In the genomic region with DNA sequence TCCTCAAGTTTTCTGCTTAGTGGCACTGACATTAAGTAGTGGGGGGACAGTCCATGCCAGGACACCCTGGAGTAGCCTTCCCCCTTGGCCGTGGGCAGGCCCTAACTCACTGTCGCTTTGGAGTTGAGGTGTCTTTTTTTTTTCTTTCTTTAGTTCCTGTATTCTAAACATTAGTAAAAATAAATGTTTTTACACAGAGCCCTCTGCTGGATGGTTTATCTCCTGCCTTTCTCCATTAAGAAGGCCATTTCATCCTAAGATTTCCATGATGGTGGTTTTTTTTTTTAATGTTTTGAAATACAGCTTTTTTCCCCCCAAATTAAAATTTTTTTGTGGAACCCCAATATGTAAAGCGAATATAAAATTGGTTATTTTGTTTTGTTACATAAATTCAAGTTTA, we compare ENCODE assay signal across 2 cellular contexts.
TF ChIP-seq lines count a peak whose summit lies in the region.

No MANE protein-coding gene starts in this region.

TF ChIP-seq in liver, 16 proteins besides CTCF, POLR2A, EP300 and RAD21:
- no peak for TF ChIP-seq HNF4G (IDR thresholded peaks at IDR 0.05)
- no peak for TF ChIP-seq GABPA (IDR thresholded peaks at IDR 0.05 in 1 of 2, conservative IDR thresholded peaks at IDR 0.05 in 1 of 2)
- TF ChIP-seq, protein P1, sequence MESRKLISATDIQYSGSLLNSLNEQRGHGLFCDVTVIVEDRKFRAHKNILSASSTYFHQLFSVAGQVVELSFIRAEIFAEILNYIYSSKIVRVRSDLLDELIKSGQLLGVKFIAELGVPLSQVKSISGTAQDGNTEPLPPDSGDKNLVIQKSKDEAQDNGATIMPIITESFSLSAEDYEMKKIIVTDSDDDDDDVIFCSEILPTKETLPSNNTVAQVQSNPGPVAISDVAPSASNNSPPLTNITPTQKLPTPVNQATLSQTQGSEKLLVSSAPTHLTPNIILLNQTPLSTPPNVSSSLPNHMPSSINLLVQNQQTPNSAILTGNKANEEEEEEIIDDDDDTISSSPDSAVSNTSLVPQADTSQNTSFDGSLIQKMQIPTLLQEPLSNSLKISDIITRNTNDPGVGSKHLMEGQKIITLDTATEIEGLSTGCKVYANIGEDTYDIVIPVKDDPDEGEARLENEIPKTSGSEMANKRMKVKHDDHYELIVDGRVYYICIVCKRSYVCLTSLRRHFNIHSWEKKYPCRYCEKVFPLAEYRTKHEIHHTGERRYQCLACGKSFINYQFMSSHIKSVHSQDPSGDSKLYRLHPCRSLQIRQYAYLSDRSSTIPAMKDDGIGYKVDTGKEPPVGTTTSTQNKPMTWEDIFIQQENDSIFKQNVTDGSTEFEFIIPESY (IDR thresholded peaks at IDR 0.05) = no peak

TF ChIP-seq in HepG2, 621 proteins besides CTCF, POLR2A, EP300 and RAD21:
- TF ChIP-seq SYNCRIP (IDR thresholded peaks at IDR 0.05; ENCODE audit: insufficient read depth, low read depth, low read length) (no peak), ZNF225 (CRISPR knock-in tag; IDR thresholded peaks at IDR 0.05) (no peak), HDAC1 (CRISPR knock-in tag; IDR thresholded peaks at IDR 0.05) (no peak), SPEN (CRISPR knock-in tag; IDR thresholded peaks at IDR 0.05; ENCODE audit: low read depth) (no peak), ZNF891 (CRISPR knock-in tag; IDR thresholded peaks at IDR 0.05) (no peak), ZNF747 (CRISPR knock-in tag; IDR thresholded peaks at IDR 0.05; ENCODE audit: borderline replicate concordance) (no peak), HCFC1 (IDR thresholded peaks at IDR 0.05; ENCODE audit: low read depth, low read length) (no peak), SOX6 (IDR thresholded peaks at IDR 0.05) (no peak), SOX6 (CRISPR knock-in tag; IDR thresholded peaks at IDR 0.05) (no peak), FOXC1 (CRISPR knock-in tag; IDR thresholded peaks at IDR 0.05; ENCODE audit: borderline replicate concordance) (no peak), GATAD1 (CRISPR knock-in tag; IDR thresholded peaks at IDR 0.05) (no peak), HOXA3 (CRISPR knock-in tag; IDR thresholded peaks at IDR 0.05) (no peak), NBN (conservative IDR thresholded peaks at IDR 0.05) (no peak)
- TF ChIP-seq, protein P2, sequence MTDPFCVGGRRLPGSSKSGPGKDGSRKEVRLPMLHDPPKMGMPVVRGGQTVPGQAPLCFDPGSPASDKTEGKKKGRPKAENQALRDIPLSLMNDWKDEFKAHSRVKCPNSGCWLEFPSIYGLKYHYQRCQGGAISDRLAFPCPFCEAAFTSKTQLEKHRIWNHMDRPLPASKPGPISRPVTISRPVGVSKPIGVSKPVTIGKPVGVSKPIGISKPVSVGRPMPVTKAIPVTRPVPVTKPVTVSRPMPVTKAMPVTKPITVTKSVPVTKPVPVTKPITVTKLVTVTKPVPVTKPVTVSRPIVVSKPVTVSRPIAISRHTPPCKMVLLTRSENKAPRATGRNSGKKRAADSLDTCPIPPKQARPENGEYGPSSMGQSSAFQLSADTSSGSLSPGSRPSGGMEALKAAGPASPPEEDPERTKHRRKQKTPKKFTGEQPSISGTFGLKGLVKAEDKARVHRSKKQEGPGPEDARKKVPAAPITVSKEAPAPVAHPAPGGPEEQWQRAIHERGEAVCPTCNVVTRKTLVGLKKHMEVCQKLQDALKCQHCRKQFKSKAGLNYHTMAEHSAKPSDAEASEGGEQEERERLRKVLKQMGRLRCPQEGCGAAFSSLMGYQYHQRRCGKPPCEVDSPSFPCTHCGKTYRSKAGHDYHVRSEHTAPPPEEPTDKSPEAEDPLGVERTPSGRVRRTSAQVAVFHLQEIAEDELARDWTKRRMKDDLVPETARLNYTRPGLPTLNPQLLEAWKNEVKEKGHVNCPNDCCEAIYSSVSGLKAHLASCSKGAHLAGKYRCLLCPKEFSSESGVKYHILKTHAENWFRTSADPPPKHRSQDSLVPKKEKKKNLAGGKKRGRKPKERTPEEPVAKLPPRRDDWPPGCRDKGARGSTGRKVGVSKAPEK (CRISPR knock-in tag; IDR thresholded peaks at IDR 0.05; ENCODE audit: borderline replicate concordance) = no peak
- TF ChIP-seq, protein P3, sequence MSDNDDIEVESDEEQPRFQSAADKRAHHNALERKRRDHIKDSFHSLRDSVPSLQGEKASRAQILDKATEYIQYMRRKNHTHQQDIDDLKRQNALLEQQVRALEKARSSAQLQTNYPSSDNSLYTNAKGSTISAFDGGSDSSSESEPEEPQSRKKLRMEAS (IDR thresholded peaks at IDR 0.05) = no peak
- TF ChIP-seq, protein P4, sequence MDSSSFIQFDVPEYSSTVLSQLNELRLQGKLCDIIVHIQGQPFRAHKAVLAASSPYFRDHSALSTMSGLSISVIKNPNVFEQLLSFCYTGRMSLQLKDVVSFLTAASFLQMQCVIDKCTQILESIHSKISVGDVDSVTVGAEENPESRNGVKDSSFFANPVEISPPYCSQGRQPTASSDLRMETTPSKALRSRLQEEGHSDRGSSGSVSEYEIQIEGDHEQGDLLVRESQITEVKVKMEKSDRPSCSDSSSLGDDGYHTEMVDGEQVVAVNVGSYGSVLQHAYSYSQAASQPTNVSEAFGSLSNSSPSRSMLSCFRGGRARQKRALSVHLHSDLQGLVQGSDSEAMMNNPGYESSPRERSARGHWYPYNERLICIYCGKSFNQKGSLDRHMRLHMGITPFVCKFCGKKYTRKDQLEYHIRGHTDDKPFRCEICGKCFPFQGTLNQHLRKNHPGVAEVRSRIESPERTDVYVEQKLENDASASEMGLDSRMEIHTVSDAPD (CRISPR knock-in tag; IDR thresholded peaks at IDR 0.05) = no peak
- TF ChIP-seq, protein P5, sequence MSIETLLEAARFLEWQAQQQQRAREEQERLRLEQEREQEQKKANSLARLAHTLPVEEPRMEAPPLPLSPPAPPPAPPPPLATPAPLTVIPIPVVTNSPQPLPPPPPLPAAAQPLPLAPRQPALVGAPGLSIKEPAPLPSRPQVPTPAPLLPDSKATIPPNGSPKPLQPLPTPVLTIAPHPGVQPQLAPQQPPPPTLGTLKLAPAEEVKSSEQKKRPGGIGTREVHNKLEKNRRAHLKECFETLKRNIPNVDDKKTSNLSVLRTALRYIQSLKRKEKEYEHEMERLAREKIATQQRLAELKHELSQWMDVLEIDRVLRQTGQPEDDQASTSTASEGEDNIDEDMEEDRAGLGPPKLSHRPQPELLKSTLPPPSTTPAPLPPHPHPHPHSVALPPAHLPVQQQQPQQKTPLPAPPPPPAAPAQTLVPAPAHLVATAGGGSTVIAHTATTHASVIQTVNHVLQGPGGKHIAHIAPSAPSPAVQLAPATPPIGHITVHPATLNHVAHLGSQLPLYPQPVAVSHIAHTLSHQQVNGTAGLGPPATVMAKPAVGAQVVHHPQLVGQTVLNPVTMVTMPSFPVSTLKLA (IDR thresholded peaks at IDR 0.05) = no peak
- TF ChIP-seq, protein P6, sequence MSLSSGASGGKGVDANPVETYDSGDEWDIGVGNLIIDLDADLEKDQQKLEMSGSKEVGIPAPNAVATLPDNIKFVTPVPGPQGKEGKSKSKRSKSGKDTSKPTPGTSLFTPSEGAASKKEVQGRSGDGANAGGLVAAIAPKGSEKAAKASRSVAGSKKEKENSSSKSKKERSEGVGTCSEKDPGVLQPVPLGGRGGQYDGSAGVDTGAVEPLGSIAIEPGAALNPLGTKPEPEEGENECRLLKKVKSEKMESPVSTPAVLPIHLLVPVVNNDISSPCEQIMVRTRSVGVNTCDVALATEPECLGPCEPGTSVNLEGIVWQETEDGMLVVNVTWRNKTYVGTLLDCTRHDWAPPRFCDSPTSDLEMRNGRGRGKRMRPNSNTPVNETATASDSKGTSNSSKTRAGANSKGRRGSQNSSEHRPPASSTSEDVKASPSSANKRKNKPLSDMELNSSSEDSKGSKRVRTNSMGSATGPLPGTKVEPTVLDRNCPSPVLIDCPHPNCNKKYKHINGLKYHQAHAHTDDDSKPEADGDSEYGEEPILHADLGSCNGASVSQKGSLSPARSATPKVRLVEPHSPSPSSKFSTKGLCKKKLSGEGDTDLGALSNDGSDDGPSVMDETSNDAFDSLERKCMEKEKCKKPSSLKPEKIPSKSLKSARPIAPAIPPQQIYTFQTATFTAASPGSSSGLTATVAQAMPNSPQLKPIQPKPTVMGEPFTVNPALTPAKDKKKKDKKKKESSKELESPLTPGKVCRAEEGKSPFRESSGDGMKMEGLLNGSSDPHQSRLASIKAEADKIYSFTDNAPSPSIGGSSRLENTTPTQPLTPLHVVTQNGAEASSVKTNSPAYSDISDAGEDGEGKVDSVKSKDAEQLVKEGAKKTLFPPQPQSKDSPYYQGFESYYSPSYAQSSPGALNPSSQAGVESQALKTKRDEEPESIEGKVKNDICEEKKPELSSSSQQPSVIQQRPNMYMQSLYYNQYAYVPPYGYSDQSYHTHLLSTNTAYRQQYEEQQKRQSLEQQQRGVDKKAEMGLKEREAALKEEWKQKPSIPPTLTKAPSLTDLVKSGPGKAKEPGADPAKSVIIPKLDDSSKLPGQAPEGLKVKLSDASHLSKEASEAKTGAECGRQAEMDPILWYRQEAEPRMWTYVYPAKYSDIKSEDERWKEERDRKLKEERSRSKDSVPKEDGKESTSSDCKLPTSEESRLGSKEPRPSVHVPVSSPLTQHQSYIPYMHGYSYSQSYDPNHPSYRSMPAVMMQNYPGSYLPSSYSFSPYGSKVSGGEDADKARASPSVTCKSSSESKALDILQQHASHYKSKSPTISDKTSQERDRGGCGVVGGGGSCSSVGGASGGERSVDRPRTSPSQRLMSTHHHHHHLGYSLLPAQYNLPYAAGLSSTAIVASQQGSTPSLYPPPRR (CRISPR knock-in tag; IDR thresholded peaks at IDR 0.05; ENCODE audit: borderline replicate concordance) = no peak
- TF ChIP-seq, protein P7, sequence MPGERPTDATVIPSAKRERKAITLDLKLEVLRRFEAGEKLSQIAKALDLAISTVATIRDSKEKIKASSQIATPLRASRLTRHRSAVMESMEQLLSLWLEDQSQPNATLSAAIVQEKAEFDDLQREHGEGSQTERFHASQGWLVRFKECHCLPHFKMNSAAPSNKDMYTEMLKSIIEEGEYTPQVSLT (CRISPR knock-in tag; IDR thresholded peaks at IDR 0.05; ENCODE audit: borderline replicate concordance, low read depth) = no peak
